In the genomic region with DNA sequence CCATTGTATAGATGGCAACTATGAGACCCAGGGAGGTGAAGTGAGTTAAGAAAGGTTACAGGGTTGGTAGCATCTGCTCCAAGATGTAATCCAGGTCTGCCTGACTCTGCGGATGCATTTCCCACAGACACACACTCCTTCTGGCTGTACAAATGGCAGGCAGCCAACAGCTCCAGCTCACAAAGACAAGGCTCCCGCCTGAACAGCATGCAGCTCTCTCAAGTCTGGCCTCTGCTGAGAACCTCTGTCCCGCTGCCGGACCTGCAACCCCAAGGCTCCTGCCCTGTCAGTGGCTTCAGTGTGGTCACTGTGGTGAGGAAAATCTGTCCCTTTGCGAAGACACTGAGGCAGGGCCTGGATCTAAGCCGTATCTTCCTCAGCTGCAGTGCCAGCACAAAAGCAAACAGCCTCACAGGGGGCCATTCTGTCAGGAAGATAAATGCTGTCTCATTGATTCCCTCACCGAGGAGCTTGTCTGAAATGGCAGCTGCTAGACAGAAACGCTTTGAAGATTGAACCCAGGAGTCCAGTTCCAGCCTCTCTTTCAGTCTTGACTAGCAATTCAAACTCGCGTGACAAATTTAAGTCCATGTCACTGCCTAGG, we compare ENCODE assay signal across 10 cellular contexts.
DNase-seq lines count a peak whose midpoint lies in the region; TF ChIP-seq lines count a peak whose summit lies in the region.
"Had no signal": no experiment of that assay in that cellular context is flagged by ENCODE, and none has a peak within 500 bp of the region (broad histone marks: within the 10 kb centered on the region; RNA-seq: fewer than 3 reads in every experiment).

No MANE protein-coding gene starts in this region.

- no peak overlapping the region for H3K9ac ChIP-seq in neural progenitor cell

- H4K20me1 ChIP-seq in neural progenitor cell (ENCODE audit: low read depth), result no peaks in the 10 kb centered on the region

- H3K9me3 Mint-ChIP-seq in neural progenitor cell (peaks cover 11% of the 10 kb centered on the region), CD14-positive monocyte (peaks cover 0 to 1% (median 0%) of the 10 kb centered on the region in 7 donors)
- no peaks in the 10 kb centered on the region for H3K9me3 Mint-ChIP-seq in activated T-helper 1 cell treated with anti-CD3 and anti-CD28 coated beads, Interleukin-12 subunit alpha, Interleukin-12 subunit beta, Interleukin-2, Interleukin-4 antibody, amounts not matched to agents 30 ng/mL and 10 ng/mL and 1 ng/mL, durations not matched to agents 14 hours and 24 hours and 36 hours

- DNase-seq in DMS53 treated with DMSO at 0.1 percent for 48 hours (lab: John Stamatoyannopoulos, UW; ENCODE audit: unreplicated experiment) (peak; percentile 32), NCI-H345 treated with DMSO at 0.1 percent for 48 hours (lab: John Stamatoyannopoulos, UW; ENCODE audit: unreplicated experiment) (peak; percentile 82), cardiac fibroblast (ENCODE audit: low read depth in 2 of 2) (peak; percentile 18 to 67), neural progenitor cell (ENCODE audit: low spot score) (peak; percentile 61), kidney glomerular epithelial cell (lab: John Stamatoyannopoulos, UW) (no peak), CD14-positive monocyte (ENCODE audit: low spot score) (no peak), 8988T (no peak)
- no peak for DNase-seq in activated T-helper 1 cell treated with anti-CD3 and anti-CD28 coated beads, Interleukin-12 subunit alpha, Interleukin-12 subunit beta, Interleukin-2, Interleukin-4 antibody, amounts not matched to agents 30 ng/mL and 10 ng/mL and 1 ng/mL, durations not matched to agents 14 hours and 24 hours and 36 hours (ENCODE audit: low spot score)
- DNase-seq: activated naive CD4-positive, alpha-beta T cell; T-helper 9 cell had no signal

- H3K36me3 Mint-ChIP-seq in neural progenitor cell (peaks cover 3% of the 10 kb centered on the region), CD14-positive monocyte (no peaks in the 10 kb centered on the region)
- no peaks in the 10 kb centered on the region for H3K36me3 Mint-ChIP-seq in activated T-helper 1 cell treated with anti-CD3 and anti-CD28 coated beads, Interleukin-12 subunit alpha, Interleukin-12 subunit beta, Interleukin-2, Interleukin-4 antibody, amounts not matched to agents 30 ng/mL and 10 ng/mL and 1 ng/mL, durations not matched to agents 14 hours and 24 hours and 36 hours (ENCODE audit: low read depth)

- intact Hi-C loops in CD14-positive monocyte (cut with micrococcal nuclease), result no loop called here
- intact Hi-C loops in activated T-helper 1 cell treated with anti-CD3 and anti-CD28 coated beads, Interleukin-12 subunit alpha, Interleukin-12 subunit beta, Interleukin-2, Interleukin-4 antibody, amounts not matched to agents 30 ng/mL and 10 ng/mL and 1 ng/mL, durations not matched to agents 14 hours and 24 hours and 36 hours (cut with micrococcal nuclease), result no loop called here

- no peaks in the 10 kb centered on the region for H3K9me3 ChIP-seq in neural progenitor cell (ENCODE audit: low read depth)

- H3F3A ChIP-seq in neural progenitor cell (ENCODE audit: low read depth), result peaks cover 13% of the 10 kb centered on the region

- H3K4me2 ChIP-seq in neural progenitor cell, result peak overlapping the region; percentile 40

- no peaks in the 10 kb centered on the region for H3K27me3 ChIP-seq in neural progenitor cell

- no peak for TF ChIP-seq CTCF in cardiac fibroblast (IDR thresholded peaks at IDR 0.05; ENCODE audit: low read depth, low read length)
- TF ChIP-seq CTCF in neural progenitor cell (IDR thresholded peaks at IDR 0.05), result no peak
- no peak for TF ChIP-seq CTCF in CD14-positive monocyte (IDR thresholded peaks at IDR 0.05)

- H3K27ac Mint-ChIP-seq in neural progenitor cell (peak overlapping the region; percentile 76), CD14-positive monocyte (peak overlapping the region in 1 of 7 donors; percentile 11)
- no peak overlapping the region for H3K27ac Mint-ChIP-seq in activated T-helper 1 cell treated with anti-CD3 and anti-CD28 coated beads, Interleukin-12 subunit alpha, Interleukin-12 subunit beta, Interleukin-2, Interleukin-4 antibody, amounts not matched to agents 30 ng/mL and 10 ng/mL and 1 ng/mL, durations not matched to agents 14 hours and 24 hours and 36 hours

- H3K4me3 Mint-ChIP-seq in neural progenitor cell (peak overlapping the region; percentile 22), CD14-positive monocyte (no peak overlapping the region)
- H3K4me3 Mint-ChIP-seq in activated T-helper 1 cell treated with anti-CD3 and anti-CD28 coated beads, Interleukin-12 subunit alpha, Interleukin-12 subunit beta, Interleukin-2, Interleukin-4 antibody, amounts not matched to agents 30 ng/mL and 10 ng/mL and 1 ng/mL, durations not matched to agents 14 hours and 24 hours and 36 hours, result no peak overlapping the region

- no peak overlapping the region for H3K27ac ChIP-seq in neural progenitor cell

- H3K36me3 ChIP-seq in neural progenitor cell, result no peaks in the 10 kb centered on the region

- H3K4me1 ChIP-seq in neural progenitor cell, result peaks cover 14% of the 10 kb centered on the region

- H3K4me3 ChIP-seq in cardiac fibroblast (replicated peaks in 1 of 2; ENCODE audit: low read depth in 2 of 2, low read length in 2 of 2) (no peak overlapping the region), neural progenitor cell (no peak overlapping the region)

- no peaks in the 10 kb centered on the region for H3K79me2 ChIP-seq in neural progenitor cell (ENCODE audit: low read depth)

- peaks cover 54% of the 10 kb centered on the region for H3K4me1 Mint-ChIP-seq in neural progenitor cell
- peaks cover 2% of the 10 kb centered on the region for H3K4me1 Mint-ChIP-seq in CD14-positive monocyte
- H3K4me1 Mint-ChIP-seq in activated T-helper 1 cell treated with anti-CD3 and anti-CD28 coated beads, Interleukin-12 subunit alpha, Interleukin-12 subunit beta, Interleukin-2, Interleukin-4 antibody, amounts not matched to agents 30 ng/mL and 10 ng/mL and 1 ng/mL, durations not matched to agents 14 hours and 24 hours and 36 hours (ENCODE audit: low read depth), result no peaks in the 10 kb centered on the region

- H2AFZ ChIP-seq in neural progenitor cell (replicated peaks), result no peak overlapping the region

- H3K27me3 Mint-ChIP-seq in neural progenitor cell (ENCODE audit: insufficient read depth, low read depth) (peaks cover 5% of the 10 kb centered on the region), CD14-positive monocyte (ENCODE audit: low read depth in 3 of 3) (peaks cover 2 to 5% (median 3%) of the 10 kb centered on the region in 3 donors)
- no peaks in the 10 kb centered on the region for H3K27me3 Mint-ChIP-seq in activated T-helper 1 cell treated with anti-CD3 and anti-CD28 coated beads, Interleukin-12 subunit alpha, Interleukin-12 subunit beta, Interleukin-2, Interleukin-4 antibody, amounts not matched to agents 30 ng/mL and 10 ng/mL and 1 ng/mL, durations not matched to agents 14 hours and 24 hours and 36 hours (ENCODE audit: insufficient read depth)

Comparison
In these comparisons a context has a peak if more than half of its experiments do, and no peak if none do; other contexts are left out.
1. DNase-seq: peak in DMS53 treated with DMSO at 0.1 percent for 48 hours (single experiment), NCI-H345 treated with DMSO at 0.1 percent for 48 hours (single experiment), cardiac fibroblast (2 of 2) and neural progenitor cell (single experiment); none in kidney glomerular epithelial cell (single experiment), CD14-positive monocyte (single experiment), 8988T (single experiment) and activated T-helper 1 cell treated with anti-CD3 and anti-CD28 coated beads, Interleukin-12 subunit alpha, Interleukin-12 subunit beta, Interleukin-2, Interleukin-4 antibody, amounts not matched to agents 30 ng/mL and 10 ng/mL and 1 ng/mL, durations not matched to agents 14 hours and 24 hours and 36 hours (single experiment).